In genomic region chr2:236174608-236175001, GRCh38 we compare ENCODE assay signal across 1 cellular context.
TF ChIP-seq lines count a peak whose summit lies in the region.

No MANE protein-coding gene starts in this region.

TF ChIP-seq in SK-N-SH, 30 proteins besides CTCF, POLR2A, EP300 and RAD21 (continued from another document):
- TF ChIP-seq ZBTB33 (IDR thresholded peaks at IDR 0.05; ENCODE audit: borderline replicate concordance, low read depth) (no peak), FOXJ3 (CRISPR knock-in tag; IDR thresholded peaks at IDR 0.05) (no peak), USF1 (IDR thresholded peaks at IDR 0.05; ENCODE audit: borderline replicate concordance, low read depth) (no peak), CHD2 (IDR thresholded peaks at IDR 0.05; ENCODE audit: low read length, partially characterized antibody) (no peak), SIN3A (IDR thresholded peaks at IDR 0.05; ENCODE audit: borderline replicate concordance, low read depth, low read length) (no peak), FOXM1 (IDR thresholded peaks at IDR 0.05; ENCODE audit: low read depth) (no peak), JUND (IDR thresholded peaks at IDR 0.05) (no peak), MXI1 (IDR thresholded peaks at IDR 0.05; ENCODE audit: low read depth, low read length) (no peak), RFX5 (IDR thresholded peaks at IDR 0.05; ENCODE audit: low read length) (no peak), NRF1 (IDR thresholded peaks at IDR 0.05; ENCODE audit: low read depth, low read length) (no peak), RXRA (IDR thresholded peaks at IDR 0.05; ENCODE audit: borderline replicate concordance, low read depth) (no peak)
TF ChIP-seq in SK-N-SH: peak in this region for 0.
